In the genomic region with DNA sequence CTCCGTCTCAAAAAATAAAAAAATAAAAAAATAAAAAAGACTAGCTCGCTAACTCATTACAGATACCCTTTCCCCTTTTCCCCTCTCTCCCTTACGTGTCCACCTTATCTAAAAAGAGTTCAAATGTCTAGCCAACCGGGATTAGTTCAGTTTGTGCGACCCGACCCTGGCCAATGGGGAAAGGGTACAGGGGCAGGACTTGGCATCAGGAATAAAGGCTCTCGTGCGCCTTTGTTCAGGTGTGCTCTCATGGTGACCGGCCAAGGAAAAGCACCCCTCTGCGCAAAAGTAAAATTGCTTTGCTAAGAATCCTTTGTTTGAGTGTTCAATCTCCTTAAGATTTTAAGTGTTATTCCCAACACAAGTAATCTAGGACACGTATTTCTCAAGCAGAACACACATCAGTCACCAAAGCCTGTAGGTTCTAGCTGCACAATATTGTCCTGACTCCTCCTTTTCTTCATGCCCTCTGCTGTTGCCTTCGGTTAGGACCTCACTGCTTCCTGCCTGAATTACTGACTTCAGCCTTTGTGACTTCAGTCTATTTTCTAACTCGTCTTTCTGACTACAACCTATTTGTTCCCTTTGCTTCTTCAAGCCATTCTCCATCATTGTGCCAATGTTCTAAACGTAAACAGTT, we compare ENCODE assay signal across 16 cellular contexts. TPM values are rescaled to one million over a fixed set of nuclear protein-coding genes. Genes with fewer than 3 reads are reported as not detected.
"Had no signal": no experiment of that assay in that cellular context is flagged by ENCODE, and none has a peak within 500 bp of the region (broad histone marks: within the 10 kb centered on the region; RNA-seq: fewer than 3 reads in every experiment).

No MANE protein-coding gene starts in this region.

- H3K9me3 ChIP-seq: gastroesophageal sphincter, heart right ventricle, tibial artery, uterus had no signal

- H3K4me1 ChIP-seq: gastroesophageal sphincter, heart right ventricle, tibial artery, uterus had no signal

- H3K27ac Mint-ChIP-seq: activated CD4-positive, alpha-beta memory T cell treated with anti-CD3 and anti-CD28 coated beads for 36 hours; activated CD8-positive, alpha-beta memory T cell treated with anti-CD3 and anti-CD28 coated beads, Interleukin-2, amount 10 ng/mL, durations not matched to agents 7 days and 5 days; activated T-helper 2 cell treated with anti-CD3 and anti-CD28 coated beads, Interferon-gamma antibody, Interleukin-2, Interleukin-4, amounts not matched to agents 10 μg/mL and 5 μg/mL and 100 μg/mL, durations not matched to agents 14 hours and 24 hours and 36 hours; stimulated activated memory B cell treated with anti-CD40 and anti-IgM and Interleukin-4, amounts not matched to agents 10 μg/mL and 1 μg/mL and 100 μg/mL, for 72 hours had no signal

- FAIRE-seq: astrocyte, bronchial epithelial cell had no signal

- H3K36me3 ChIP-seq: gastroesophageal sphincter, heart right ventricle, tibial artery, uterus had no signal

- H3K27ac ChIP-seq: gastroesophageal sphincter, heart right ventricle, tibial artery, uterus had no signal

- DNase-seq: activated CD4-positive, alpha-beta memory T cell treated with anti-CD3 and anti-CD28 coated beads for 36 hours; activated CD8-positive, alpha-beta memory T cell treated with anti-CD3 and anti-CD28 coated beads, Interleukin-2, amount 10 ng/mL, durations not matched to agents 7 days and 5 days; activated naive CD4-positive, alpha-beta T cell treated with anti-CD3 and anti-CD28 coated beads, Interleukin-2, amount 50 U/mL, for 16 hours; activated T-cell treated with anti-CD3 and anti-CD28 coated beads, Interleukin-2, amount 50 U/mL, for 1 hour; erythroblast; heart right ventricle; left cardiac atrium; mammary epithelial cell; naive B cell; tibial artery; uterus had no signal

- H3K27me3 ChIP-seq: tibial artery, uterus had no signal

- H3K36me3 Mint-ChIP-seq: activated CD4-positive, alpha-beta memory T cell treated with anti-CD3 and anti-CD28 coated beads for 36 hours; activated CD8-positive, alpha-beta memory T cell treated with anti-CD3 and anti-CD28 coated beads, Interleukin-2, amount 10 ng/mL, durations not matched to agents 7 days and 5 days; naive B cell; stimulated activated memory B cell treated with anti-CD40 and anti-IgM and Interleukin-4, amounts not matched to agents 10 μg/mL and 1 μg/mL and 100 μg/mL, for 72 hours had no signal

- H3K9me3 Mint-ChIP-seq: activated CD4-positive, alpha-beta memory T cell treated with anti-CD3 and anti-CD28 coated beads for 36 hours; activated T-helper 2 cell treated with anti-CD3 and anti-CD28 coated beads, Interferon-gamma antibody, Interleukin-2, Interleukin-4, amounts not matched to agents 10 μg/mL and 5 μg/mL and 100 μg/mL, durations not matched to agents 14 hours and 24 hours and 36 hours; naive B cell; stimulated activated memory B cell treated with anti-CD40 and anti-IgM and Interleukin-4, amounts not matched to agents 10 μg/mL and 1 μg/mL and 100 μg/mL, for 72 hours had no signal

- H3K4me3 Mint-ChIP-seq: activated CD4-positive, alpha-beta memory T cell treated with anti-CD3 and anti-CD28 coated beads for 36 hours; activated CD8-positive, alpha-beta memory T cell treated with anti-CD3 and anti-CD28 coated beads, Interleukin-2, amount 10 ng/mL, durations not matched to agents 7 days and 5 days; naive B cell; stimulated activated memory B cell treated with anti-CD40 and anti-IgM and Interleukin-4, amounts not matched to agents 10 μg/mL and 1 μg/mL and 100 μg/mL, for 72 hours had no signal

- H3K4me3 ChIP-seq: gastroesophageal sphincter, heart right ventricle, tibial artery, uterus had no signal

RNA-seq across cellular contexts. Expression of a gene that starts 20.7 kb away (rescaled TPM):
- total RNA-seq: activated CD4-positive, alpha-beta memory T cell treated with anti-CD3 and anti-CD28 coated beads for 36 hours; activated T-helper 2 cell treated with anti-CD3 and anti-CD28 coated beads, Interferon-gamma antibody, Interleukin-2, Interleukin-4, amounts not matched to agents 10 μg/mL and 5 μg/mL and 100 μg/mL, durations not matched to agents 14 hours and 24 hours and 36 hours; bronchial epithelial cell had no signal
